In genomic region chr22:41683052-41683451, GRCh38 we compare ENCODE assay signal across 9 cellular contexts. TPM values are rescaled to one million over a fixed set of nuclear protein-coding genes. Genes with fewer than 3 reads are reported as not detected.
DNase-seq lines count a peak whose midpoint lies in the region; ATAC-seq and FAIRE-seq lines count a peak whose summit lies in the region.
"Had no signal": no experiment of that assay in that cellular context is flagged by ENCODE, and none has a peak within 500 bp of the region (broad histone marks: within the 10 kb centered on the region; RNA-seq: fewer than 3 reads in every experiment).

No MANE protein-coding gene starts in this region.

- POLR2A ChIA-PET in activated CD4-positive, alpha-beta T cell treated with anti-CD3 and anti-CD28 coated beads for 36 hours (lab: Charles Lee), result interaction anchor here (0.6 to 1.0 kb wide), 3 partner anchors 8 to 65 kb away, joined by 4 to 5 read pairs (median 4); no protein-coding TSS in a partner anchor

- ATAC-seq in activated CD4-positive, alpha-beta T cell treated with anti-CD3 and anti-CD28 coated beads for 36 hours, result no peak

- peaks cover 37% of the 10 kb centered on the region for H3K4me1 Mint-ChIP-seq in activated CD4-positive, alpha-beta T cell treated with anti-CD3 and anti-CD28 coated beads for 36 hours
- H3K4me1 Mint-ChIP-seq in activated naive CD8-positive, alpha-beta T cell (ENCODE audit: low read depth), result peaks cover 51% of the 10 kb centered on the region
- H3K4me1 Mint-ChIP-seq in immature natural killer cell, result peaks cover 27 to 62% of the 10 kb centered on the region in 2 donors

- H3K27me3 Mint-ChIP-seq in activated CD4-positive, alpha-beta T cell treated with anti-CD3 and anti-CD28 coated beads for 36 hours, result no peaks in the 10 kb centered on the region
- H3K27me3 Mint-ChIP-seq in activated naive CD8-positive, alpha-beta T cell, result no peaks in the 10 kb centered on the region
- H3K27me3 Mint-ChIP-seq in immature natural killer cell (ENCODE audit: low read depth in 3 of 3), result peaks cover 0 to 6% (median 4%) of the 10 kb centered on the region in 3 donors

- peak overlapping the region; percentile 99 for H3K4me3 Mint-ChIP-seq in activated CD4-positive, alpha-beta T cell treated with anti-CD3 and anti-CD28 coated beads for 36 hours
- peak overlapping the region; percentile 99 for H3K4me3 Mint-ChIP-seq in activated naive CD8-positive, alpha-beta T cell
- H3K4me3 Mint-ChIP-seq in immature natural killer cell, result peak overlapping the region; percentile 96 to 100 (median 97)

- DNase-seq in activated CD4-positive, alpha-beta T cell treated with anti-CD3 and anti-CD28 coated beads for 36 hours, result no peak
- DNase-seq in activated CD4-positive, alpha-beta T cell treated with anti-CD3 and anti-CD28 coated beads for 4 hours, result no peak
- no peak for DNase-seq in immature natural killer cell
- DNase-seq in activated CD4-positive, CD25-positive, alpha-beta regulatory T cell treated with anti-CD3 and anti-CD28 coated beads, Interleukin-2, amount 50 U/mL, for 72 hours, result no peak
- no peak for DNase-seq in frontal cortex (ENCODE audit: low spot score in 2 of 2)
- no peak for DNase-seq in H4 (ENCODE audit: low spot score)
- DNase-seq: NCI-H2081 treated with DMSO at 0.1 percent for 48 hours had no signal

- peak overlapping the region; percentile 63 for H3K27ac ChIP-seq in temporal lobe (ENCODE audit: low read depth, low read length)

- FAIRE-seq in frontal cortex (lab: Jason Lieb, UNC), result no peak

- peaks cover 40% of the 10 kb centered on the region for H3K36me3 Mint-ChIP-seq in activated CD4-positive, alpha-beta T cell treated with anti-CD3 and anti-CD28 coated beads for 36 hours (ENCODE audit: low read depth)
- H3K36me3 Mint-ChIP-seq in activated naive CD8-positive, alpha-beta T cell, result peaks cover 5% of the 10 kb centered on the region
- H3K36me3 Mint-ChIP-seq in immature natural killer cell, result peaks cover 0 to 16% (median 11%) of the 10 kb centered on the region in 3 donors

- intact Hi-C loops in activated CD4-positive, alpha-beta T cell treated with anti-CD3 and anti-CD28 coated beads for 36 hours (cut with DNase I, micrococcal nuclease), result no loop called here

- H3K9me3 Mint-ChIP-seq in activated CD4-positive, alpha-beta T cell treated with anti-CD3 and anti-CD28 coated beads for 36 hours (ENCODE audit: low read depth), result no peaks in the 10 kb centered on the region
- H3K9me3 Mint-ChIP-seq in activated naive CD8-positive, alpha-beta T cell (ENCODE audit: low read depth), result no peaks in the 10 kb centered on the region
- H3K9me3 Mint-ChIP-seq in immature natural killer cell, result no peaks in the 10 kb centered on the region

- H3K27ac Mint-ChIP-seq in activated CD4-positive, alpha-beta T cell treated with anti-CD3 and anti-CD28 coated beads for 36 hours, result peak overlapping the region; percentile 97
- H3K27ac Mint-ChIP-seq in activated naive CD8-positive, alpha-beta T cell, result peak overlapping the region; percentile 98
- peak overlapping the region; percentile 94 to 100 (median 98) for H3K27ac Mint-ChIP-seq in immature natural killer cell

- CTCF ChIA-PET in activated CD4-positive, alpha-beta T cell treated with anti-CD3 and anti-CD28 coated beads for 36 hours (lab: Charles Lee), result interaction anchor here (1.0 to 1.3 kb wide), 2 partner anchors 10 to 14 kb away, joined by 3 to 4 read pairs; no protein-coding TSS in a partner anchor

RNA-seq across cellular contexts. Expression of gene SNU13, which starts 5.6 kb away (rescaled TPM):
- 100 to 1,000 TPM; 275 to 281 TPM for total RNA-seq in activated CD4-positive, alpha-beta T cell treated with anti-CD3 and anti-CD28 coated beads for 36 hours
- 100 to 1,000 TPM; 190 to 209 (median 192) TPM for polyA plus RNA-seq in immature natural killer cell
- total RNA-seq in temporal lobe, result 57.8 TPM
- 74.6 TPM for total RNA-seq in frontal cortex
- 112 and 113 TPM in 2 replicates for total RNA-seq in H4 (2014; rRNA removed; shearing (Covaris generic))

RNA-seq across cellular contexts. Expression of gene MEI1, which starts 16.3 kb away (rescaled TPM):
- total RNA-seq in activated CD4-positive, alpha-beta T cell treated with anti-CD3 and anti-CD28 coated beads for 36 hours, result 10 to 100 TPM; 31.5 to 36.8 TPM
- 100 to 1,000 TPM; 122 to 250 (median 178) TPM for polyA plus RNA-seq in immature natural killer cell
- not detected for total RNA-seq in temporal lobe
- 0.41 TPM for total RNA-seq in frontal cortex
- total RNA-seq in H4 (2014; rRNA removed; shearing (Covaris generic)), result not detected in 2 replicates

Comparison
In these comparisons a context has a peak if more than half of its experiments do, and no peak if none do; other contexts are left out.
1. RNA of gene MEI1, which starts 16.3 kb away (total RNA-seq): 31.5 to 36.8 TPM in activated CD4-positive, alpha-beta T cell treated with anti-CD3 and anti-CD28 coated beads for 36 hours; 0.41 TPM in frontal cortex (single experiment), not detected in H4 and not detected in temporal lobe (single experiment); every median in the first group is over 10 times any median in the second.
2. Peak in every context shown above with its lines, with median percentiles within 50 percentile points of each other: H3K27ac Mint-ChIP-seq and H3K4me3 Mint-ChIP-seq.